In genomic region chr14:100213956-100214767, GRCh38 we compare ENCODE assay signal across 8 cellular contexts. TPM values are rescaled to one million over a fixed set of nuclear protein-coding genes. Genes with fewer than 3 reads are reported as not detected.
DNase-seq lines count a peak whose midpoint lies in the region; ATAC-seq, FAIRE-seq and TF ChIP-seq lines count a peak whose summit lies in the region.

No MANE protein-coding gene starts in this region.

- H2BK12ac ChIP-seq in H1 (ENCODE audit: low read depth, low read length): 0 out of 2 replicates have a peak overlapping the region, but pooled peaks have one; percentile 23

- peak overlapping the region; percentile 90 for H3K27ac ChIP-seq in CD8-positive, alpha-beta T cell (ENCODE audit: low read depth, low read length)
- H3K27ac ChIP-seq in H1 (ENCODE audit: low read depth, low read length): peak overlapping the region; percentile 90

- peak overlapping the region; percentile 77 for H4K91ac ChIP-seq in H1 (replicated peaks; ENCODE audit: insufficient read length, low read length)

- no peak overlapping the region for H2BK15ac ChIP-seq in H1 (ENCODE audit: low read length)

- TF ChIP-seq POLR2A in H1 (IDR thresholded peaks at IDR 0.05; ENCODE audit: control extremely low read depth in 1 of 2, low read depth in 2 of 2, low read length in 2 of 2): peak; percentile 92 to 94

- intact Hi-C loops in CD8-positive, alpha-beta T cell (cut with DNase I, micrococcal nuclease): loop anchor here (1.0 to 10.0 kb wide), 8 partner anchors 8 to 1311 kb away; partner anchors contain the start of genes CCDC85C (in 1 of the 2) and WDR25 (in 1 of the 2)

- H3K4me1 ChIP-seq in CD8-positive, alpha-beta T cell (ENCODE audit: insufficient read depth, low read length): peaks cover 33% of the 10 kb centered on the region
- peaks cover 4 to 8% (median 7%) of the 10 kb centered on the region in 4 experiments; a peak in 5 of 7 replicates for H3K4me1 ChIP-seq in H1 (replicated peaks in 1 of 4; ENCODE audit: control insufficient read depth in 3 of 4, insufficient read depth in 4 of 4, low read length in 3 of 4)

- peaks cover 5% of the 10 kb centered on the region; the same call in 1 of the 2 replicates for H3K23me2 ChIP-seq in H1 (ENCODE audit: low read depth, low read length)

- H3K27me3 Mint-ChIP-seq in CD8-positive, alpha-beta T cell (ENCODE audit: low read depth): no peaks in the 10 kb centered on the region

- peak overlapping the region; percentile 67 to 93 for H3K4me2 ChIP-seq in H1 (ENCODE audit: insufficient read depth in 1 of 2, low read depth in 2 of 2, low read length in 2 of 2)

- no peaks in the 10 kb centered on the region for H4K20me1 ChIP-seq in H1 (replicated peaks in 1 of 2; ENCODE audit: control insufficient read depth in 1 of 2, insufficient read depth in 2 of 2, low read length in 2 of 2)

- peak; percentile 78 to 93 (median 91) for DNase-seq in CD8-positive, alpha-beta T cell
- DNase-seq in HK-2 (ENCODE audit: unreplicated experiment) (peak; percentile 90), NCI-H82 treated with DMSO at 0.1 percent for 48 hours (lab: John Stamatoyannopoulos, UW; ENCODE audit: unreplicated experiment) (peak; percentile 51), H1 (ENCODE audit: low read depth in 1 of 2, low spot score in 2 of 2) (peak; percentile 71 to 92), mesenteric fat pad (ENCODE audit: low spot score) (peak; percentile 96)
- DNase-seq in activated CD8-positive, alpha-beta memory T cell treated with anti-CD3 and anti-CD28 coated beads for 1 hour (ENCODE audit: extremely low read depth in 1 of 2, low read depth in 1 of 2): peak; percentile 71 to 89
- DNase-seq in stimulated activated CD8-positive, alpha-beta memory T cell treated with anti-CD3 and anti-CD28 coated beads, Interleukin-15, amount 100 ng/mL, for 4 hours (ENCODE audit: low read depth in 2 of 2): peak; percentile 83 to 87

- WGBS in H1 (ENCODE audit: extremely low coverage in 1 of 2, insufficient coverage in 1 of 2, insufficient read length in 1 of 2, insufficient replicate concordance in 2 of 2, low coverage in 1 of 2, low lambda C conversion rate in 2 of 2, missing lambda C conversion rate in 1 of 2), 2 experiments: 4% methylated on average over 57 of the region's 90 CpGs; no CpG with 5 or more reads in 1 of the 2 experiments

- H3K79me1 ChIP-seq in H1 (ENCODE audit: low read depth, low read length): peaks cover 6% of the 10 kb centered on the region

- peak overlapping the region; percentile 73; the same call in 1 of the 2 replicates for H2BK5ac ChIP-seq in H1 (ENCODE audit: low read depth, low read length)

- peak overlapping the region; percentile 90 for H3K56ac ChIP-seq in H1 (replicated peaks; ENCODE audit: insufficient read length, low read depth, low read length)

- no peaks in the 10 kb centered on the region for H3K27me3 ChIP-seq in CD8-positive, alpha-beta T cell (ENCODE audit: insufficient read depth, low read length)
- no peaks in the 10 kb centered on the region; a peak in 1 of 7 replicates for H3K27me3 ChIP-seq in H1 (replicated peaks in 1 of 4; ENCODE audit: control insufficient read depth in 3 of 4, extremely low read depth in 1 of 4, insufficient read depth in 3 of 4, low read length in 3 of 4)

- CTCF ChIA-PET in CD8-positive, alpha-beta T cell (lab: Charles Lee): interaction anchor here (1.0 to 2.2 kb wide), 7 partner anchors 9 to 159 kb away, joined by 3 to 10 read pairs (median 6); no protein-coding TSS in a partner anchor
- CTCF ChIA-PET in H1 (lab: Charles Lee; ENCODE audit: partially characterized antibody): interaction anchor here (1.0 to 1.6 kb wide), 9 partner anchors 10 to 59 kb away, joined by 3 to 7 read pairs (median 4); no protein-coding TSS in a partner anchor

- H2BK20ac ChIP-seq in H1 (ENCODE audit: low read length): no peak overlapping the region

- peak overlapping the region; percentile 90 for H3K18ac ChIP-seq in H1 (ENCODE audit: extremely low read depth, low read length)

- no peak for TF ChIP-seq RAD21 in H1 (IDR thresholded peaks at IDR 0.05 in 1 of 2, conservative IDR thresholded peaks at IDR 0.05 in 1 of 2; ENCODE audit: low read depth in 2 of 2, low read length in 2 of 2)

- TF ChIP-seq CTCF in CD8-positive, alpha-beta T cell (IDR thresholded peaks at IDR 0.05): no peak
- no peak for TF ChIP-seq CTCF in H1 (IDR thresholded peaks at IDR 0.05; ENCODE audit: control extremely low read depth in 1 of 3, insufficient read depth in 1 of 3, low read depth in 1 of 3, low read length in 3 of 3)

- TF ChIP-seq EP300 in H1 (IDR thresholded peaks at IDR 0.05; ENCODE audit: borderline replicate concordance in 1 of 2, low read depth in 2 of 2, low read length in 2 of 2): no peak

- peak; percentile 97 for ATAC-seq in CD8-positive, alpha-beta T cell
- ATAC-seq in GM19467 (IDR thresholded peaks at IDR 0.05; ENCODE audit: unreplicated experiment): peak; percentile 88

- H3K23ac ChIP-seq in H1 (ENCODE audit: insufficient read length): no peak overlapping the region

- no peaks in the 10 kb centered on the region for H3K36me3 Mint-ChIP-seq in CD8-positive, alpha-beta T cell

- H3K9ac ChIP-seq in H1 (replicated peaks in 1 of 4; ENCODE audit: extremely low read depth in 1 of 4, low read depth in 3 of 4, low read length in 3 of 4): peak overlapping the region; percentile 68 to 89 (median 86)

- no peak for FAIRE-seq in H1 (lab: Jason Lieb, UNC)

- H4K8ac ChIP-seq in H1 (ENCODE audit: extremely low read depth, insufficient read depth, low read length): peak overlapping the region; percentile 96

- H3K4me3 Mint-ChIP-seq in CD8-positive, alpha-beta T cell: peak overlapping the region; percentile 80

- no peak overlapping the region for H2BK120ac ChIP-seq in H1 (replicated peaks; ENCODE audit: low read depth, low read length)

- peaks cover 29% of the 10 kb centered on the region for H3K4me1 Mint-ChIP-seq in CD8-positive, alpha-beta T cell (ENCODE audit: low read depth)

- no peaks in the 10 kb centered on the region for H3K9me3 ChIP-seq in CD8-positive, alpha-beta T cell (ENCODE audit: low read length)
- H3K9me3 ChIP-seq in H1 (ENCODE audit: insufficient read depth in 2 of 2, low read depth in 1 of 2, low read length in 1 of 2): no peaks in the 10 kb centered on the region

- POLR2A ChIA-PET in CD8-positive, alpha-beta T cell (lab: Charles Lee): interaction anchor here (0.5 to 4.3 kb wide), 12 partner anchors 9 to 1952 kb away, joined by 3 to 51 read pairs (median 3); partner anchors contain the start of genes EVL and YY1
- POLR2A ChIA-PET in H1 (lab: Charles Lee; ENCODE audit: partially characterized antibody): interaction anchor here (0.7 to 3.1 kb wide), 9 partner anchors 9 to 81 kb away, joined by 3 to 18 read pairs (median 5); no protein-coding TSS in a partner anchor

- peak overlapping the region; percentile 92 for H3K4me3 ChIP-seq in CD8-positive, alpha-beta T cell (ENCODE audit: low read depth, low read length)
- H3K4me3 ChIP-seq in H1 (ENCODE audit: extremely low read depth in 1 of 4, insufficient read depth in 2 of 4, low read depth in 3 of 4, low read length in 4 of 4): peak overlapping the region; percentile 67 to 98 (median 71)

- H2AFZ ChIP-seq in H1 (ENCODE audit: low read length): peak overlapping the region; percentile 91; the same call in 1 of the 2 replicates

- H2AK5ac ChIP-seq in H1 (ENCODE audit: low read depth, low read length): no peak overlapping the region

- no peaks in the 10 kb centered on the region for H3K9me3 Mint-ChIP-seq in CD8-positive, alpha-beta T cell

- no peaks in the 10 kb centered on the region for H3K36me3 ChIP-seq in CD8-positive, alpha-beta T cell (ENCODE audit: insufficient read depth, low read length)
- no peaks in the 10 kb centered on the region for H3K36me3 ChIP-seq in H1 (ENCODE audit: control insufficient read depth in 2 of 4, insufficient read depth in 4 of 4, low read length in 3 of 4)

- H4K5ac ChIP-seq in H1 (ENCODE audit: insufficient read length, low read depth, low read length): peak overlapping the region; percentile 73

- no peak overlapping the region for H3K14ac ChIP-seq in H1 (ENCODE audit: insufficient read length)

- peak overlapping the region; percentile 90 for H3K27ac Mint-ChIP-seq in CD8-positive, alpha-beta T cell

- no peak overlapping the region for H3K4ac ChIP-seq in H1 (replicated peaks; ENCODE audit: insufficient read length, low read depth, low read length)

- H3K79me2 ChIP-seq in H1 (ENCODE audit: control insufficient read depth in 1 of 2, insufficient read depth in 2 of 2, low read length in 2 of 2): peaks cover 1 to 18% of the 10 kb centered on the region in 2 experiments; a peak in 3 of 4 replicates

TF ChIP-seq in H1, 55 proteins besides CTCF, POLR2A, EP300 and RAD21 (continues in another document):
- TF ChIP-seq CHD2 (IDR thresholded peaks at IDR 0.05; ENCODE audit: low read length): no peak
- TF ChIP-seq FOSL1 (IDR thresholded peaks at IDR 0.05; ENCODE audit: insufficient read depth, low read depth, low read length): no peak
- TF ChIP-seq ASH2L (IDR thresholded peaks at IDR 0.05; ENCODE audit: low read length): peak; percentile 62
- peak; percentile 84 for TF ChIP-seq PHF8 (conservative IDR thresholded peaks at IDR 0.05; ENCODE audit: low read depth, low read length)

RNA-seq across cellular contexts. Expression of gene YY1, which starts 24.8 kb away (rescaled TPM):
- total RNA-seq in CD8-positive, alpha-beta T cell: 10 to 100 TPM; 70.0 to 80.7 TPM
- 106 and 119 TPM in 2 replicates for total RNA-seq in H1 (2021; fragmentation: NEBNext Ultra II Directional; extraction: Animal tissue kit (Norgen Biotek cat#: 25700))
- 26.4 and 27.0 TPM in 2 replicates for polyA plus RNA-seq in H1 (2011; rRNA removed)
- 40.1 TPM for polyA plus RNA-seq in H1 (2011; cell fraction: cytosol; rRNA removed)
- 32.3 TPM for polyA plus RNA-seq in H1 (2011; cell fraction: nucleus; rRNA removed)
- 46.8 to 85.4 TPM (median 55.0 TPM) in 4 replicates for polyA plus RNA-seq in H1 (2012, experiment 1 of 2)
- 12.3 TPM for polyA plus RNA-seq in H1 (2012, experiment 2 of 2)
- polyA plus RNA-seq in H1 (2013, experiment 1 of 2): 140 TPM
- polyA plus RNA-seq in H1 (2013, experiment 2 of 2): 143 TPM
- polyA minus RNA-seq in H1 (2011; rRNA and poly(A)+ RNA removed): 36.6 and 40.1 TPM in 2 replicates
- 36.2 TPM for polyA minus RNA-seq in H1 (2011; cell fraction: cytosol; rRNA and poly(A)+ RNA removed)
- polyA minus RNA-seq in H1 (2011; cell fraction: nucleus; rRNA and poly(A)+ RNA removed): 40.7 TPM
- 61.3 TPM for total RNA-seq in mesenteric fat pad

RNA-seq across cellular contexts. Expression of gene DEGS2, which starts 54.7 kb away (rescaled TPM):
- under 1 TPM; 0.22 to 0.60 TPM for total RNA-seq in CD8-positive, alpha-beta T cell
- total RNA-seq in H1 (2021; fragmentation: NEBNext Ultra II Directional; extraction: Animal tissue kit (Norgen Biotek cat#: 25700)): 0.61 and 0.94 TPM in 2 replicates
- 0.60 and 0.82 TPM in 2 replicates for polyA plus RNA-seq in H1 (2011; rRNA removed)
- polyA plus RNA-seq in H1 (2011; cell fraction: cytosol; rRNA removed): 0.37 TPM
- polyA plus RNA-seq in H1 (2011; cell fraction: nucleus; rRNA removed): 1.0 TPM
- 0.39 to 1.5 TPM (median 0.71 TPM) in 4 replicates for polyA plus RNA-seq in H1 (2012, experiment 1 of 2)
- 1.3 TPM for polyA plus RNA-seq in H1 (2012, experiment 2 of 2)
- 0.61 TPM for polyA plus RNA-seq in H1 (2013, experiment 1 of 2)
- 0.55 TPM for polyA plus RNA-seq in H1 (2013, experiment 2 of 2)
- polyA minus RNA-seq in H1 (2011; rRNA and poly(A)+ RNA removed): 0.07 and 0.19 TPM in 2 replicates
- not detected for polyA minus RNA-seq in H1 (2011; cell fraction: cytosol; rRNA and poly(A)+ RNA removed)
- 1.5 TPM for polyA minus RNA-seq in H1 (2011; cell fraction: nucleus; rRNA and poly(A)+ RNA removed)
- total RNA-seq in mesenteric fat pad: 0.45 TPM

Comparison
In these comparisons a context has a peak if more than half of its experiments do, and no peak if none do; other contexts are left out.
1. Peak in every context shown above with its lines: DNase-seq, ATAC-seq, H3K4me3 ChIP-seq and H3K27ac ChIP-seq.